ENCODE assay signal across 22 cellular contexts in genomic region chr2:127091886-127092285, GRCh38.
"Had no signal": no experiment of that assay in that cellular context is flagged by ENCODE, and none has a peak within 500 bp of the region (broad histone marks: within the 10 kb centered on the region; RNA-seq: fewer than 3 reads in every experiment).

No MANE protein-coding gene starts in this region.

- H3K27ac ChIP-seq: foreskin keratinocyte, left ventricle myocardium inferior, pancreas, right lobe of liver, tibial artery had no signal

- DNase-seq: activated CD4-positive, alpha-beta memory T cell treated with anti-CD3 and anti-CD28 coated beads for 36 hours; activated CD4-positive, alpha-beta T cell treated with anti-CD3 and anti-CD28 coated beads for 36 hours; activated effector memory CD4-positive, alpha-beta T cell treated with Interleukin-2 at 50 U/mL for 16 hours; activated naive CD4-positive, alpha-beta T cell treated with anti-CD3 and anti-CD28 coated beads for 36 hours; activated T-cell treated with anti-CD3 and anti-CD28 coated beads, Interleukin-2, amount 50 U/mL, for 72 hours; amygdala; effector memory CD4-positive, alpha-beta T cell; foreskin keratinocyte; left ventricle myocardium inferior; mammary epithelial cell; midbrain; right lobe of liver; small intestine; stimulated activated CD4-positive, alpha-beta T cell treated with anti-CD3 and anti-CD28 coated beads, Interleukin-15, amount 100 ng/mL, for 24 hours; T-helper 9 cell; tibial artery had no signal

- H3K36me3 ChIP-seq: left ventricle myocardium inferior, pancreas, right lobe of liver, tibial artery had no signal

- H3K27me3 Mint-ChIP-seq: activated CD4-positive, alpha-beta T cell treated with anti-CD3 and anti-CD28 coated beads for 36 hours; stimulated activated memory B cell treated with anti-CD40 and anti-IgM and Interleukin-4, amounts not matched to agents 10 μg/mL and 1 μg/mL and 100 μg/mL, for 72 hours had no signal

- H3K36me3 Mint-ChIP-seq: activated CD4-positive, alpha-beta memory T cell treated with anti-CD3 and anti-CD28 coated beads for 36 hours; natural killer cell treated with Interleukin-12 subunit alpha and Interleukin-12 subunit beta and Interleukin-15 and Interleukin-18, amount 100 ng/mL, for 72 hours; stimulated activated memory B cell treated with anti-CD40 and anti-IgM and Interleukin-4, amounts not matched to agents 10 μg/mL and 1 μg/mL and 100 μg/mL, for 72 hours; WTC11 had no signal

- H3K4me3 Mint-ChIP-seq: activated CD4-positive, alpha-beta memory T cell treated with anti-CD3 and anti-CD28 coated beads for 36 hours; activated CD4-positive, alpha-beta T cell treated with anti-CD3 and anti-CD28 coated beads for 36 hours; activated naive CD4-positive, alpha-beta T cell treated with anti-CD3 and anti-CD28 coated beads for 36 hours; activated T-cell treated with anti-CD3 and anti-CD28 coated beads, Interleukin-2, amount 50 U/mL, for 72 hours; dendritic cell treated with granulocyte-macrophage colony-stimulating factor and Interleukin-4, amounts not matched to agents 40 ng/mL and 50 ng/mL, for 4 days; natural killer cell treated with Interleukin-12 subunit alpha and Interleukin-12 subunit beta and Interleukin-15 and Interleukin-18, amount 100 ng/mL, for 72 hours; stimulated activated memory B cell treated with anti-CD40 and anti-IgM and Interleukin-4, amounts not matched to agents 10 μg/mL and 1 μg/mL and 100 μg/mL, for 72 hours; WTC11 had no signal

- H3K27me3 ChIP-seq: foreskin keratinocyte, pancreas, right lobe of liver, tibial artery had no signal

- FAIRE-seq: bronchial epithelial cell, pancreas, small intestine had no signal

- H3K4me3 ChIP-seq: left ventricle myocardium inferior, pancreas, right lobe of liver, tibial artery had no signal

- H3K9me3 ChIP-seq: left ventricle myocardium inferior, pancreas, right lobe of liver, tibial artery had no signal

- H3K4me1 ChIP-seq: pancreas had no signal

- ATAC-seq: activated CD4-positive, alpha-beta T cell treated with anti-CD3 and anti-CD28 coated beads for 36 hours; activated T-cell treated with anti-CD3 and anti-CD28 coated beads, Interleukin-2, amount 50 U/mL, for 72 hours; foreskin keratinocyte; natural killer cell treated with Interleukin-12 subunit alpha and Interleukin-12 subunit beta and Interleukin-15 and Interleukin-18, amount 100 ng/mL, for 72 hours; pancreas; right lobe of liver; stimulated activated memory B cell treated with anti-CD40 and anti-IgM and Interleukin-4, amounts not matched to agents 10 μg/mL and 1 μg/mL and 100 μg/mL, for 72 hours; WTC11 had no signal

- H3K9me3 Mint-ChIP-seq: activated CD4-positive, alpha-beta memory T cell treated with anti-CD3 and anti-CD28 coated beads for 36 hours; activated naive CD4-positive, alpha-beta T cell treated with anti-CD3 and anti-CD28 coated beads for 36 hours; activated T-cell treated with anti-CD3 and anti-CD28 coated beads, Interleukin-2, amount 50 U/mL, for 72 hours; dendritic cell treated with granulocyte-macrophage colony-stimulating factor and Interleukin-4, amounts not matched to agents 40 ng/mL and 50 ng/mL, for 4 days; natural killer cell treated with Interleukin-12 subunit alpha and Interleukin-12 subunit beta and Interleukin-15 and Interleukin-18, amount 100 ng/mL, for 72 hours; stimulated activated memory B cell treated with anti-CD40 and anti-IgM and Interleukin-4, amounts not matched to agents 10 μg/mL and 1 μg/mL and 100 μg/mL, for 72 hours; WTC11 had no signal
